7 cellular contexts compared by ENCODE assay signal in the genomic region with DNA sequence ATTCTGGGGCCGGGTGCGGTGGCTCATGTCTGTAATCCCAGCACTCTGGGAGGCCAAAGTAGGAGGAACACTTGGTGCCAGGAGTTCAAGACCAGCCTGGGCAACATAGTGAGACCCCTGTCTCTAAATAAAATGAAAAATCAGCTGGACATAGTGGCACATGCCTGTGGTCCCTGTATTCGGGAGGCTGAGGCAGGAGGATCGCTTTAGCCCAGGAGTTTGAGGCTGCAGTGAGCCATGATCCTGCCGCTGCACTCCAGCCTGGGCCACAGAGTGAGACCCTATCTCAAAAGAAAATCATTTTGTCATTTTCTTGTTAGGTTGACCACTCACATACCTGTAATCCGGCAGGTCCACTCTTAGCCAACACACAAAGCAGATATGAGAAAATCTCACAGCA.
DNase-seq lines count a peak whose midpoint lies in the region; ATAC-seq, FAIRE-seq and TF ChIP-seq lines count a peak whose summit lies in the region.
"Not testable (repeated sequence)": the region's sequence is repeated elsewhere in the genome, so short reads cannot be mapped to it uniquely, and the experiment has no call there.

No MANE protein-coding gene starts in this region.

- not testable (repeated sequence) for H3K9me3 ChIP-seq in endodermal cell (ENCODE audit: control insufficient read depth, low read length); kidney (ENCODE audit: control insufficient read depth in 1 of 2, low read length in 2 of 2); tibial artery

- TF ChIP-seq CTCF in C4-2B (conservative IDR thresholded peaks at IDR 0.05); WTC11 (IDR thresholded peaks at IDR 0.05); endodermal cell (conservative IDR thresholded peaks at IDR 0.05); kidney (IDR thresholded peaks at IDR 0.05; ENCODE audit: borderline replicate concordance, extremely low read depth, insufficient read depth); osteocyte (IDR thresholded peaks at IDR 0.05); tibial artery (IDR thresholded peaks at IDR 0.05): not testable (repeated sequence)

- H3K27me3 ChIP-seq in endodermal cell (ENCODE audit: control insufficient read depth, insufficient read depth, low read length, poor library complexity, severe bottlenecking): not testable (repeated sequence)
- peaks cover 0 to 17% of the 10 kb centered on the region in 2 donors for H3K27me3 ChIP-seq in tibial artery

- H3K27ac ChIP-seq in C4-2B: peak overlapping the region; percentile 26; the same call in 1 of the 2 replicates
- not testable (repeated sequence) for H3K27ac ChIP-seq in endodermal cell (ENCODE audit: low read depth, low read length); kidney (ENCODE audit: low read depth in 2 of 2, low read length in 2 of 2); tibial artery

- H3K27me3 Mint-ChIP-seq in WTC11 (ENCODE audit: low read depth); endodermal cell (ENCODE audit: insufficient read depth): not testable (repeated sequence)
- peaks cover 26% of the 10 kb centered on the region for H3K27me3 Mint-ChIP-seq in osteocyte (ENCODE audit: unreplicated experiment)

- not testable (repeated sequence) for H3K4me3 ChIP-seq in endodermal cell (ENCODE audit: low read length); kidney (ENCODE audit: low read length in 2 of 2); tibial artery

- not testable (repeated sequence) for H3K27ac Mint-ChIP-seq in WTC11; endodermal cell; osteocyte (ENCODE audit: unreplicated experiment)

- H3K4me1 Mint-ChIP-seq in WTC11: peaks cover 18% of the 10 kb centered on the region
- not testable (repeated sequence) for H3K4me1 Mint-ChIP-seq in endodermal cell; osteocyte (ENCODE audit: unreplicated experiment)

- H3K9me3 Mint-ChIP-seq in WTC11; endodermal cell; osteocyte (ENCODE audit: unreplicated experiment): not testable (repeated sequence)

- not testable (repeated sequence) for H3K36me3 ChIP-seq in endodermal cell (ENCODE audit: control insufficient read depth, insufficient read depth, low read length); kidney (ENCODE audit: control insufficient read depth in 1 of 2, insufficient read depth in 2 of 2, low read length in 2 of 2); tibial artery

- not testable (repeated sequence) for ATAC-seq in WTC11

- H3K4me3 Mint-ChIP-seq in WTC11; endodermal cell; osteocyte (ENCODE audit: unreplicated experiment): not testable (repeated sequence)

- CTCF ChIA-PET in WTC11 (lab: Charles Lee): interaction anchor here (1.0 to 3.4 kb wide), 4 partner anchors 8 to 295 kb away, joined by 3 to 14 read pairs (median 4); a partner anchor contains a TSS

- 88 to 93% methylated on average over 5 to 6 of the region's 6 CpGs for WGBS in endodermal cell (ENCODE audit: insufficient coverage in 1 of 2, insufficient read length in 1 of 2), 2 experiments

- not testable (repeated sequence) for H3K9ac ChIP-seq in endodermal cell (ENCODE audit: extremely low read depth, low read length, poor library complexity, severe bottlenecking); kidney (ENCODE audit: low read length in 2 of 2)

- not testable (repeated sequence) for FAIRE-seq in kidney (lab: Jason Lieb, UNC)

- POLR2A ChIA-PET in WTC11 (lab: Charles Lee): interaction anchor here (0.6 kb wide), 1 partner anchor 123 kb away, joined by 3 read pairs; no protein-coding TSS in a partner anchor

- H3K4me1 ChIP-seq in endodermal cell (ENCODE audit: control insufficient read depth, insufficient read depth, low read length); kidney (ENCODE audit: control insufficient read depth in 1 of 2, insufficient read depth in 1 of 2, low read depth in 1 of 2, low read length in 2 of 2); tibial artery: not testable (repeated sequence)

- intact Hi-C loops in kidney (cut with DNase I); tibial artery (cut with DNase I; ENCODE audit: low total_unique reads): not testable (repeated sequence)

- DNase-seq in D341Med (ENCODE audit: low spot score): peak; percentile 1
- DNase-seq in WTC11 (ENCODE audit: low spot score): not testable (repeated sequence)
- peak; percentile 25 for DNase-seq in endodermal cell
- DNase-seq in kidney: peak; percentile 22
- DNase-seq in osteocyte (ENCODE audit: extremely low spot score, unreplicated experiment): peak; percentile 8
- DNase-seq in tibial artery: peak; percentile 12 to 35

- not testable (repeated sequence) for H3K36me3 Mint-ChIP-seq in WTC11; endodermal cell (ENCODE audit: low read depth); osteocyte (ENCODE audit: unreplicated experiment)

TF ChIP-seq in WTC11, 78 proteins besides CTCF, POLR2A, EP300 and RAD21:
- TF ChIP-seq ZNF121 (CRISPR knock-in tag; IDR thresholded peaks at IDR 0.05): peak; percentile 89
